In the genomic region with DNA sequence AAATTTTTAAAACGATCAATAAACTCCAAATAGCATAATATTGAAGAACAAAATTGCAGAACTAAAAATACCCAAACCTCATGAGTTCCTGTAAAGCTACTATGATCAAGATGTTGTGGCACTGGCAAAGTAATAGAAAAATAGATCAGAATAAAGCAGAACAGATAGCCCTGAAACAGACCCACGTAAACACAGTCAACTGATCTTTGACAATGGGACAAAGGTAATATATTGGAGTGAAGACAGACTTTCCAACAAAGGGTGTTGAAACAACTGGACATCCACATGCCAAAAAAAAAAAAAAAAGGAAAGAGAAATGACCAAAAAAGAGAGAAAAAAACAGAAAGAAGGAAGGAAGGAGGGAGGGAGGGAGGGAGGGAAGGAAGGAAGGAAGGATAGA, we compare ENCODE assay signal across 12 cellular contexts.
"Had no signal": no experiment of that assay in that cellular context is flagged by ENCODE, and none has a peak within 500 bp of the region (broad histone marks: within the 10 kb centered on the region; RNA-seq: fewer than 3 reads in every experiment).

No MANE protein-coding gene starts in this region.

- DNase-seq: foreskin melanocyte; heart left ventricle; hippocampal formation; left colon; mucosa of descending colon; naive thymus-derived CD8-positive, alpha-beta T cell; posterior cingulate gyrus; stimulated activated CD4-positive, alpha-beta T cell treated with anti-CD3 and anti-CD28 coated beads, Interleukin-2, amount 100 ng/mL, for 24 hours; stimulated activated CD4-positive, alpha-beta T cell treated with anti-CD3 and anti-CD28 coated beads, Interleukin-4, amount 100 ng/mL, for 4 hours; stimulated activated naive B cell treated with anti-CD40 and anti-IgM and Interleukin-4, amounts not matched to agents 10 μg/mL and 1 μg/mL and 100 μg/mL, for 72 hours; trophoblast cell had no signal

- H3K36me3 ChIP-seq: heart left ventricle had no signal

- H3K27ac ChIP-seq: heart left ventricle had no signal

- H3K27ac Mint-ChIP-seq: naive thymus-derived CD8-positive, alpha-beta T cell; stimulated activated naive B cell treated with anti-CD40 and anti-IgM and Interleukin-4, amounts not matched to agents 10 μg/mL and 1 μg/mL and 100 μg/mL, for 72 hours had no signal

- H3K4me3 Mint-ChIP-seq: naive thymus-derived CD8-positive, alpha-beta T cell; stimulated activated naive B cell treated with anti-CD40 and anti-IgM and Interleukin-4, amounts not matched to agents 10 μg/mL and 1 μg/mL and 100 μg/mL, for 72 hours had no signal

- H3K4me3 ChIP-seq: heart left ventricle, mucosa of descending colon had no signal

- H3K9me3 ChIP-seq: mucosa of descending colon had no signal

- ATAC-seq: heart left ventricle; left colon; mucosa of descending colon; naive thymus-derived CD8-positive, alpha-beta T cell; sciatic nerve; stimulated activated naive B cell treated with anti-CD40 and anti-IgM and Interleukin-4, amounts not matched to agents 10 μg/mL and 1 μg/mL and 100 μg/mL, for 72 hours had no signal

- H3K36me3 Mint-ChIP-seq: stimulated activated naive B cell treated with anti-CD40 and anti-IgM and Interleukin-4, amounts not matched to agents 10 μg/mL and 1 μg/mL and 100 μg/mL, for 72 hours had no signal
